In the genomic region with DNA sequence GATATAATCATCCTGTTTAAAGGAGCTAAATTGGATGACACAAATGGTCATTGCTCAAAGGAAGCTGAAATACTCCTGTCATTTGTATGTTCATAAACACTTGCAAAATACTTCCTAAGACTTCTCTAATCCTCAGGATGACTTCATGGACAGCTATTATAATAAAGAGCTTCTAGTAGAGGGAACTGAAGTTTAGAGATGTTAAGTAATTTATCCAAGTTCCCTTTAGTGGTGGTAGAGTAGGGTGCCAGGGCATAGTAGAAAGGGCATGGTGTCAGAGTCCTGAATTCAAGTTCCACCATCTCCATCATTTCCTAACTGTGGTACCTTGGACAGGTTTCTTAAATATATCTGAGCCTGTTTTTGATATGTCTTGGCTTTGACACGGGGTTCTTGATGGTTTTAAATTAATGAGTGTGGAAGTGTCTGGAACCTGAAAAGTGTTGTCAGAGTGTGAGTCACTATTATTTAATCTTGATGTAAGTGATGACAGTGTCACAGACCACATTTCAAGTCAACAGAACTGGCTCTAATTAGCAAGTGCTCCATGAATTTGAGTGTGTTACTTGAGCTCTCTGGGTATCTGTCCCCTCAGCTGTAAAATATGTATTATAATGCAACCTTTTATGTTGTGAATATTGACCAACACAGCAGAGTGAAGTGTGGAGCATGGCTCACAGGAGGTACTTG, we compare ENCODE assay signal across 26 cellular contexts. TPM values are rescaled to one million over a fixed set of nuclear protein-coding genes. Genes with fewer than 3 reads are reported as not detected.
DNase-seq lines count a peak whose midpoint lies in the region; ATAC-seq, FAIRE-seq and TF ChIP-seq lines count a peak whose summit lies in the region.
"Had no signal": no experiment of that assay in that cellular context is flagged by ENCODE, and none has a peak within 500 bp of the region (broad histone marks: within the 10 kb centered on the region; RNA-seq: fewer than 3 reads in every experiment).

No MANE protein-coding gene starts in this region.

- intact Hi-C loops in activated CD8-positive, alpha-beta T cell treated with anti-CD3 and anti-CD28 coated beads for 36 hours (cut with micrococcal nuclease): no loop called here

- H3K4me1 ChIP-seq in neutrophil (ENCODE audit: control insufficient read depth in 1 of 2, insufficient read depth in 1 of 2, low read depth in 1 of 2, low read length in 1 of 2): peaks cover 44 to 48% of the 10 kb centered on the region in 2 experiments
- H3K4me1 ChIP-seq: SJSA1 had no signal

- H3K9me3 ChIP-seq in neutrophil: no peaks in the 10 kb centered on the region
- H3K9me3 ChIP-seq: SJSA1, tibial nerve had no signal

- H3K27ac ChIP-seq in neutrophil: peak overlapping the region; percentile 90
- H3K27ac ChIP-seq: GM23248, SJSA1, tibial nerve had no signal

- H3K4me1 Mint-ChIP-seq in activated CD8-positive, alpha-beta T cell treated with anti-CD3 and anti-CD28 coated beads for 36 hours (ENCODE audit: low read depth): peaks cover 34% of the 10 kb centered on the region
- H3K4me1 Mint-ChIP-seq in activated CD8-positive, alpha-beta T cell treated with anti-CD3 and anti-CD28 coated beads, Interleukin-2, amount 10 ng/mL, durations not matched to agents 7 days and 5 days (ENCODE audit: low read depth): peaks cover 24% of the 10 kb centered on the region
- peaks cover 28% of the 10 kb centered on the region for H3K4me1 Mint-ChIP-seq in activated naive CD8-positive, alpha-beta T cell treated with anti-CD3 and anti-CD28 coated beads, Interleukin-2, amount 50 U/mL, for 24 hours
- peaks cover 6% of the 10 kb centered on the region for H3K4me1 Mint-ChIP-seq in progenitor cell of endocrine pancreas (ENCODE audit: low read depth)

- peak; percentile 64 for ATAC-seq in activated CD8-positive, alpha-beta T cell treated with anti-CD3 and anti-CD28 coated beads for 36 hours
- no peak for ATAC-seq in activated CD8-positive, alpha-beta T cell treated with anti-CD3 and anti-CD28 coated beads, Interleukin-2, amount 10 ng/mL, durations not matched to agents 7 days and 5 days
- ATAC-seq in activated naive CD8-positive, alpha-beta T cell treated with anti-CD3 and anti-CD28 coated beads, Interleukin-2, amount 50 U/mL, for 24 hours: peak; percentile 59
- ATAC-seq: stimulated activated memory B cell treated with anti-CD40 and anti-IgM and Interleukin-4, amounts not matched to agents 10 μg/mL and 1 μg/mL and 100 μg/mL, for 72 hours had no signal

- CTCF ChIA-PET in activated CD8-positive, alpha-beta T cell treated with anti-CD3 and anti-CD28 coated beads for 36 hours (lab: Charles Lee): interaction anchor here (1.0 kb wide), 1 partner anchor 368 kb away, joined by 4 read pairs; no protein-coding TSS in a partner anchor
- CTCF ChIA-PET in activated CD8-positive, alpha-beta T cell treated with anti-CD3 and anti-CD28 coated beads, Interleukin-2, amount 10 ng/mL, durations not matched to agents 7 days and 5 days (lab: Charles Lee): interaction anchor here (1.7 kb wide), 1 partner anchor 266 kb away, joined by 6 read pairs; no protein-coding TSS in a partner anchor

- no peaks in the 10 kb centered on the region for H3K36me3 ChIP-seq in neutrophil
- H3K36me3 ChIP-seq: SJSA1, tibial nerve had no signal

- H3K4me3 ChIP-seq in neutrophil (ENCODE audit: low read depth in 1 of 2, low read length in 1 of 2): peak overlapping the region; percentile 12 to 22
- H3K4me3 ChIP-seq: GM23248, SJSA1, tibial nerve had no signal

- no peaks in the 10 kb centered on the region for H3K27me3 ChIP-seq in neutrophil
- H3K27me3 ChIP-seq: SJSA1, tibial nerve had no signal

- peaks cover 2% of the 10 kb centered on the region for H3K9me3 Mint-ChIP-seq in activated CD8-positive, alpha-beta T cell treated with anti-CD3 and anti-CD28 coated beads for 36 hours
- peaks cover 8% of the 10 kb centered on the region for H3K9me3 Mint-ChIP-seq in activated CD8-positive, alpha-beta T cell treated with anti-CD3 and anti-CD28 coated beads, Interleukin-2, amount 10 ng/mL, durations not matched to agents 7 days and 5 days (ENCODE audit: insufficient read depth)
- H3K9me3 Mint-ChIP-seq in activated naive CD8-positive, alpha-beta T cell treated with anti-CD3 and anti-CD28 coated beads, Interleukin-2, amount 50 U/mL, for 24 hours: no peaks in the 10 kb centered on the region
- no peaks in the 10 kb centered on the region for H3K9me3 Mint-ChIP-seq in progenitor cell of endocrine pancreas (ENCODE audit: low read depth)
- H3K9me3 Mint-ChIP-seq: CD8-positive, alpha-beta memory T cell; stimulated activated memory B cell treated with anti-CD40 and anti-IgM and Interleukin-4, amounts not matched to agents 10 μg/mL and 1 μg/mL and 100 μg/mL, for 72 hours had no signal

- no peak overlapping the region for H3K27ac Mint-ChIP-seq in activated CD8-positive, alpha-beta T cell treated with anti-CD3 and anti-CD28 coated beads for 36 hours
- H3K27ac Mint-ChIP-seq in activated CD8-positive, alpha-beta T cell treated with anti-CD3 and anti-CD28 coated beads, Interleukin-2, amount 10 ng/mL, durations not matched to agents 7 days and 5 days: no peak overlapping the region
- no peak overlapping the region for H3K27ac Mint-ChIP-seq in activated naive CD8-positive, alpha-beta T cell treated with anti-CD3 and anti-CD28 coated beads, Interleukin-2, amount 50 U/mL, for 24 hours
- H3K27ac Mint-ChIP-seq in progenitor cell of endocrine pancreas: no peak overlapping the region
- H3K27ac Mint-ChIP-seq: stimulated activated memory B cell treated with anti-CD40 and anti-IgM and Interleukin-4, amounts not matched to agents 10 μg/mL and 1 μg/mL and 100 μg/mL, for 72 hours had no signal

- no peak for DNase-seq in activated CD8-positive, alpha-beta T cell treated with anti-CD3 and anti-CD28 coated beads for 36 hours
- no peak for DNase-seq in activated CD8-positive, alpha-beta T cell treated with anti-CD3 and anti-CD28 coated beads, Interleukin-2, amount 10 ng/mL, durations not matched to agents 7 days and 5 days
- DNase-seq in activated naive CD8-positive, alpha-beta T cell treated with anti-CD3 and anti-CD28 coated beads, Interleukin-2, amount 50 U/mL, for 24 hours: no peak
- DNase-seq in H54 (ENCODE audit: insufficient read length, low spot score) (no peak), hippocampal formation (lab: John Stamatoyannopoulos, UW) (no peak), progenitor cell of endocrine pancreas (ENCODE audit: low spot score, unreplicated experiment) (no peak)
- DNase-seq: activated CD8-positive, alpha-beta memory T cell treated with anti-CD3 and anti-CD28 coated beads, Interleukin-2, amount 50 U/mL, for 4 hours; activated naive CD4-positive, alpha-beta T cell; cortex of kidney; foreskin melanocyte; GM23248; left cardiac atrium; NCI-H187; NCI-H510A treated with DMSO at 0.1 percent for 48 hours; OCI-M1; stimulated activated CD4-positive, alpha-beta T cell treated with anti-CD3 and anti-CD28 coated beads, Interleukin-15, amount 100 ng/mL, for 24 hours; T-helper 9 cell had no signal

- no peaks in the 10 kb centered on the region for H3K36me3 Mint-ChIP-seq in activated CD8-positive, alpha-beta T cell treated with anti-CD3 and anti-CD28 coated beads for 36 hours (ENCODE audit: low read depth)
- H3K36me3 Mint-ChIP-seq in activated CD8-positive, alpha-beta T cell treated with anti-CD3 and anti-CD28 coated beads, Interleukin-2, amount 10 ng/mL, durations not matched to agents 7 days and 5 days (ENCODE audit: low read depth): peaks cover 13% of the 10 kb centered on the region
- H3K36me3 Mint-ChIP-seq in activated naive CD8-positive, alpha-beta T cell treated with anti-CD3 and anti-CD28 coated beads, Interleukin-2, amount 50 U/mL, for 24 hours (ENCODE audit: low read depth): no peaks in the 10 kb centered on the region
- no peaks in the 10 kb centered on the region for H3K36me3 Mint-ChIP-seq in progenitor cell of endocrine pancreas (ENCODE audit: insufficient read depth)
- H3K36me3 Mint-ChIP-seq: stimulated activated memory B cell treated with anti-CD40 and anti-IgM and Interleukin-4, amounts not matched to agents 10 μg/mL and 1 μg/mL and 100 μg/mL, for 72 hours had no signal

- no peak for FAIRE-seq in H54 (lab: Jason Lieb, UNC)
- FAIRE-seq: endothelial cell of umbilical vein, GM18507 had no signal

- TF ChIP-seq CTCF in activated CD8-positive, alpha-beta T cell treated with anti-CD3 and anti-CD28 coated beads for 36 hours (IDR thresholded peaks at IDR 0.05): no peak
- TF ChIP-seq CTCF in neutrophil (IDR thresholded peaks at IDR 0.05): no peak
- no peak for TF ChIP-seq CTCF in progenitor cell of endocrine pancreas (IDR thresholded peaks at IDR 0.05; ENCODE audit: unreplicated experiment)

- POLR2A ChIA-PET in activated CD8-positive, alpha-beta T cell treated with anti-CD3 and anti-CD28 coated beads for 36 hours (lab: Charles Lee): interaction anchor here (1.0 to 1.2 kb wide), 2 partner anchors 18 to 65 kb away, joined by 3 read pairs; no protein-coding TSS in a partner anchor
- POLR2A ChIA-PET in activated CD8-positive, alpha-beta T cell treated with anti-CD3 and anti-CD28 coated beads, Interleukin-2, amount 10 ng/mL, durations not matched to agents 7 days and 5 days (lab: Charles Lee): interaction anchor here (1.0 kb wide), 1 partner anchor 80 kb away, joined by 3 read pairs; a partner anchor contains a TSS

- no peak for TF ChIP-seq POLR2A in H54 (IDR thresholded peaks at IDR 0.05; ENCODE audit: low read depth, low read length)

- no peak overlapping the region for H3K4me3 Mint-ChIP-seq in activated CD8-positive, alpha-beta T cell treated with anti-CD3 and anti-CD28 coated beads for 36 hours
- no peak overlapping the region for H3K4me3 Mint-ChIP-seq in activated CD8-positive, alpha-beta T cell treated with anti-CD3 and anti-CD28 coated beads, Interleukin-2, amount 10 ng/mL, durations not matched to agents 7 days and 5 days
- H3K4me3 Mint-ChIP-seq in activated naive CD8-positive, alpha-beta T cell treated with anti-CD3 and anti-CD28 coated beads, Interleukin-2, amount 50 U/mL, for 24 hours: no peak overlapping the region
- no peak overlapping the region for H3K4me3 Mint-ChIP-seq in progenitor cell of endocrine pancreas (ENCODE audit: low read depth)
- H3K4me3 Mint-ChIP-seq: CD8-positive, alpha-beta memory T cell; stimulated activated memory B cell treated with anti-CD40 and anti-IgM and Interleukin-4, amounts not matched to agents 10 μg/mL and 1 μg/mL and 100 μg/mL, for 72 hours had no signal

- no peak for TF ChIP-seq RAD21 in Ishikawa (IDR thresholded peaks at IDR 0.05; ENCODE audit: low read depth)

- TF ChIP-seq EP300 in Ishikawa (IDR thresholded peaks at IDR 0.05; ENCODE audit: borderline replicate concordance): no peak

- no peaks in the 10 kb centered on the region for H3K27me3 Mint-ChIP-seq in activated CD8-positive, alpha-beta T cell treated with anti-CD3 and anti-CD28 coated beads for 36 hours
- H3K27me3 Mint-ChIP-seq in activated CD8-positive, alpha-beta T cell treated with anti-CD3 and anti-CD28 coated beads, Interleukin-2, amount 10 ng/mL, durations not matched to agents 7 days and 5 days (ENCODE audit: low read depth): no peaks in the 10 kb centered on the region
- H3K27me3 Mint-ChIP-seq in activated naive CD8-positive, alpha-beta T cell treated with anti-CD3 and anti-CD28 coated beads, Interleukin-2, amount 50 U/mL, for 24 hours: no peaks in the 10 kb centered on the region
- H3K27me3 Mint-ChIP-seq in progenitor cell of endocrine pancreas: peaks cover 73% of the 10 kb centered on the region
- H3K27me3 Mint-ChIP-seq: stimulated activated memory B cell treated with anti-CD40 and anti-IgM and Interleukin-4, amounts not matched to agents 10 μg/mL and 1 μg/mL and 100 μg/mL, for 72 hours had no signal

RNA-seq across cellular contexts. Expression of a gene that starts 12.1 kb away (rescaled TPM):
- under 1 TPM; 0.49 to 0.61 TPM for total RNA-seq in activated CD8-positive, alpha-beta T cell treated with anti-CD3 and anti-CD28 coated beads for 36 hours
- total RNA-seq in activated CD8-positive, alpha-beta T cell treated with anti-CD3 and anti-CD28 coated beads, Interleukin-2, amount 10 ng/mL, durations not matched to agents 7 days and 5 days: under 1 TPM; 0.10 to 0.16 TPM
- not detected in 2 replicates for total RNA-seq in progenitor cell of endocrine pancreas
- total RNA-seq: A673, endothelial cell of umbilical vein, GM23248, SJSA1, tibial nerve had no signal
